8 cellular contexts compared by ENCODE assay signal in the genomic region with DNA sequence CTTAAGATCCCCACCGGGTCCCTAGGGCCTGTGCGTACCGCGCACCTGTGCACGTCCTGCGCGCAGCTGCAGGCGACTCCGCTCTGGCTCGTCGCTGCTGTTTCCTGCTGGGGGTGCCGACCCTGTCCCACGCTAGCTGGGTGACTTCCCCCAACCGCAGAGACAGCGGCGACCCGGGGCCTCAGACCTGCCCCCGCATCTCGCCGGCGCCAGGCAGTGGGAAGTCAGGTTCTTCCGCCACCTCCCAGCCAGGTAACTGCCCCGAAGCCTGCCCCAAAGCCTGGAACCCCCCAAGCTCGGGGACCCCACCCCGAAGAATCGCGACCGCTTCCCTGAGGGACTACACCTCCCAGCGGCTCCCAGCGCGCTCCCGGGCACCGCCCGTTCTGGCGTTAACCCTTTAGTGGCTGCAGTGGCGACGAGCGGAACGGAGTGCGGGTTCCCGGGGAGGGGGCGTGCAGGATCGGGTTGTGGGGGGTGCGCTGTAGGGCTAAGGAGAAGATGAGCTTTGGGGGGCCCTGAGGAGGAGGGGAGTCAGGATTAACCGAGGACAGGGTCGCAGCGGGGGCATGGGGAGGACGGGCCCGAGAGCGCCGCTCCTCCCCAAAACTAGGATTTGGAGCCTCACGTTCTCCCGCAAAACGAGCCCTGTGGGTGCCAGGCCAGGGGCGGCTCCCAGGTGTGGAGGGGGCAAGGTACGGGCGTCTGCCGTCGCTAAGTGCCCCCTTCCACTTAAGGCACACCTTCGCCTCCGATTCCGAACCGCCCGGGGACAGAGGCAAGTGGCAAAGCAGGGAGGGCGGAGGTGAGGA. TPM values are rescaled to one million over a fixed set of nuclear protein-coding genes. Genes with fewer than 3 reads are reported as not detected.
DNase-seq lines count a peak whose midpoint lies in the region; ATAC-seq and TF ChIP-seq lines count a peak whose summit lies in the region.

No MANE protein-coding gene starts in this region.

- peak overlapping the region; percentile 84 for H3K4me3 Mint-ChIP-seq in WTC11

- peaks cover 0 to 37% of the 10 kb centered on the region in 2 donors for H3K27me3 ChIP-seq in left lung

- H3K4me1 ChIP-seq in left lung, result peaks cover 11 to 59% of the 10 kb centered on the region in 2 donors

- peak; percentile 76 for DNase-seq in GM13977 (ENCODE audit: low spot score)
- DNase-seq in WTC11 (ENCODE audit: low spot score), result peak; percentile 74
- peak; percentile 84 for DNase-seq in cerebellum (ENCODE audit: low spot score)
- DNase-seq in left lung, result peak; percentile 70 to 89
- DNase-seq in stimulated activated CD4-positive, alpha-beta T cell treated with anti-CD3 and anti-CD28 coated beads, Interleukin-4, amount 100 ng/mL, for 24 hours, result peak; percentile 48
- DNase-seq in cerebellar nuclear complex (lab: John Stamatoyannopoulos, UW), result no peak

- peaks cover 9% of the 10 kb centered on the region for H3K4me1 Mint-ChIP-seq in WTC11

- peaks cover 35% of the 10 kb centered on the region for H3K27me3 Mint-ChIP-seq in WTC11 (ENCODE audit: low read depth)

- H3K36me3 ChIP-seq in left lung, result no peaks in the 10 kb centered on the region

- ATAC-seq in HG03565 (IDR thresholded peaks at IDR 0.05; ENCODE audit: unreplicated experiment) (peak; percentile 57), WTC11 (peak; percentile 41), left lung (peak; percentile 88), GM21825 (IDR thresholded peaks at IDR 0.05; ENCODE audit: unreplicated experiment) (no peak)

- peak overlapping the region; percentile 56 to 71 for H3K27ac ChIP-seq in left lung

- in situ Hi-C loops in GM13977 (cut with MboI; ENCODE audit: low pct_unique_long_range_greater_than_20kb, low sequenced_read_pairs, unreplicated experiment), result no loop called here

- no peak overlapping the region for H3K27ac Mint-ChIP-seq in WTC11

- CTCF ChIA-PET in WTC11 (lab: Charles Lee), result interaction anchor here (2.0 to 3.9 kb wide), 2 partner anchors 21 to 39 kb away, joined by 7 to 25 read pairs; partner anchors contain the start of gene MAN2C1

- H3K9me3 Mint-ChIP-seq in WTC11, result no peaks in the 10 kb centered on the region

- no peaks in the 10 kb centered on the region for H3K36me3 Mint-ChIP-seq in WTC11

- POLR2A ChIA-PET in WTC11 (lab: Charles Lee), result interaction anchor here (0.6 to 3.1 kb wide), 2 partner anchors 21 to 186 kb away, joined by 5 to 14 read pairs; partner anchors contain the start of gene MAN2C1

- TF ChIP-seq CTCF in GM13977 (IDR thresholded peaks at IDR 0.05; ENCODE audit: extremely low read depth, insufficient read depth, missing control alignments) (no peak), WTC11 (IDR thresholded peaks at IDR 0.05) (no peak), left lung (IDR thresholded peaks at IDR 0.05) (no peak)

- peak overlapping the region; percentile 74 to 97 for H3K4me3 ChIP-seq in left lung

- intact Hi-C loops in left lung (cut with DNase I), result no loop called here

- no peaks in the 10 kb centered on the region for H3K9me3 ChIP-seq in left lung

TF ChIP-seq in WTC11, 78 proteins besides CTCF, POLR2A, EP300 and RAD21 (continues in another document):
- TF ChIP-seq MXD4 (CRISPR knock-in tag; IDR thresholded peaks at IDR 0.05; ENCODE audit: borderline replicate concordance) (no peak), ARID4B (CRISPR knock-in tag; IDR thresholded peaks at IDR 0.05; ENCODE audit: borderline replicate concordance) (0 out of 2 replicates have a peak, but pooled peaks have one; percentile 59), E2F5 (CRISPR knock-in tag; IDR thresholded peaks at IDR 0.05) (0 out of 2 replicates have a peak, but pooled peaks have one; percentile 38), JAZF1 (CRISPR knock-in tag; IDR thresholded peaks at IDR 0.05) (no peak), GABPB1 (CRISPR knock-in tag; IDR thresholded peaks at IDR 0.05) (peak; percentile 52; the same call in 1 of the 2 replicates), RELA (CRISPR knock-in tag; IDR thresholded peaks at IDR 0.05; ENCODE audit: borderline replicate concordance) (no peak), ZNF232 (CRISPR knock-in tag; IDR thresholded peaks at IDR 0.05) (no peak), USF2 (CRISPR knock-in tag; IDR thresholded peaks at IDR 0.05) (peak; percentile 57), MAX (CRISPR knock-in tag; IDR thresholded peaks at IDR 0.05) (peak; percentile 38), ZBTB43 (CRISPR knock-in tag; IDR thresholded peaks at IDR 0.05) (0 out of 2 replicates have a peak, but pooled peaks have one; percentile 39)
- TF ChIP-seq, protein P1, sequence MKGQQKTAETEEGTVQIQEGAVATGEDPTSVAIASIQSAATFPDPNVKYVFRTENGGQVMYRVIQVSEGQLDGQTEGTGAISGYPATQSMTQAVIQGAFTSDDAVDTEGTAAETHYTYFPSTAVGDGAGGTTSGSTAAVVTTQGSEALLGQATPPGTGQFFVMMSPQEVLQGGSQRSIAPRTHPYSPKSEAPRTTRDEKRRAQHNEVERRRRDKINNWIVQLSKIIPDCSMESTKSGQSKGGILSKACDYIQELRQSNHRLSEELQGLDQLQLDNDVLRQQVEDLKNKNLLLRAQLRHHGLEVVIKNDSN (CRISPR knock-in tag; IDR thresholded peaks at IDR 0.05), result 0 out of 2 replicates have a peak, but pooled peaks have one; percentile 36

RNA-seq across cellular contexts. Expression of gene NEIL1, which starts 0.6 kb away (rescaled TPM):
- total RNA-seq in WTC11 (2021), result 24.8 to 25.2 TPM (median 24.9 TPM) in 3 replicates
- 14.2 TPM for total RNA-seq in cerebellum
- total RNA-seq in left lung, result 10 to 100 TPM; 31.3 to 34.0 TPM

RNA-seq across cellular contexts. Expression of gene COMMD4, which starts 11.6 kb away (rescaled TPM):
- 116 to 140 TPM (median 129 TPM) in 3 replicates for total RNA-seq in WTC11 (2021)
- 11.7 TPM for total RNA-seq in cerebellum
- total RNA-seq in left lung, result 10 to 100 TPM; 71.4 to 72.9 TPM

RNA-seq across cellular contexts. Expression of gene MAN2C1, which starts 21.0 kb away (rescaled TPM):
- total RNA-seq in WTC11 (2021) (148 to 155 TPM (median 151 TPM) in 3 replicates), cerebellum (97.6 TPM), left lung (100 to 1,000 TPM; 145 to 211 TPM)

Comparison
In these comparisons a context has a peak if more than half of its experiments do, and no peak if none do; other contexts are left out.
1. DNase-seq: peak in GM13977 (single experiment), WTC11 (single experiment), cerebellum (single experiment), left lung (2 of 2) and stimulated activated CD4-positive, alpha-beta T cell treated with anti-CD3 and anti-CD28 coated beads, Interleukin-4, amount 100 ng/mL, for 24 hours (single experiment); none in cerebellar nuclear complex (0 of 2).